ENCODE assay signal across 1 cellular context in the genomic region with DNA sequence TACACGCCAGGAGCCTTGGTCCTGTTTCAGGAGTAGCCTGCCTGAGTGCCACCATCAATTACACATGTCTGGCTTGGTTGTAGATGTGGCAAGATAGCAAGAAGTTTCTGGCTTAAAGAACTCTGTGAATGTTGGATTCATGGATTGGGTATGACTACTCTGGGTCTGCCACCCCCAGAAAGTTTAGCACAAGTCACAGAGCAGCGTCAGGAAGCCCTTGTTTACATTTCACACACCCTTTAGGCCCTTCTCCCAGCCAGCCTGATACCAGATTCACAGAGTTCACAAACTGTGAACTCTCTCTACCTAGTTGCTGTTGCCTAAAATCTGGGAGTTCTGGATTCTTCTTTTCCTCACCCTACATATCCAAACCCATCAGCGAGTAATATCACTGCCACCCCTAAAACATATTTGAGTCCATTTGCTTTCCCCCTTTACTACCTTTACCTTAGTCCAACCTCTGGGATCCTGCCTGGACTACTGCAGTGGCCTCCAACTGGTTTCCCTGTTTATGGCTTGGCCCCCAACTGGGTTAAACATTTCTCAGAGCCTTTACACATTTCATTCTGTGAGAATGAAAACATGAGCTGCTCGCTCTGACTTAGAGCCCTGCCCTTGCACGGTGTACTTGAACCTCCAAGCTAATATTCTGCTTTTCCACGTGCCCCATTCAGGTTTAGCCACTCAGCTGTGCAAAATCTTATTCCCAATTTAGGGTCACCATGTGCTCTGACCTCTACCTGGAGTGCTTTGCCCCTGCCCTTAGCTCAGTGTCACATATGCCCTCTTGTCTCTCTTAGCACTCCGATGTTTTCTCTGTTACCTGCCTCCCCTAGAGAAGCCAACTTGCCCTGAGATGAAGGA.
TF ChIP-seq lines count a peak whose summit lies in the region.

No MANE protein-coding gene starts in this region.

TF ChIP-seq in HepG2, 621 proteins besides CTCF, POLR2A, EP300 and RAD21 (continued from another document and continues in another):
- TF ChIP-seq, protein P1, sequence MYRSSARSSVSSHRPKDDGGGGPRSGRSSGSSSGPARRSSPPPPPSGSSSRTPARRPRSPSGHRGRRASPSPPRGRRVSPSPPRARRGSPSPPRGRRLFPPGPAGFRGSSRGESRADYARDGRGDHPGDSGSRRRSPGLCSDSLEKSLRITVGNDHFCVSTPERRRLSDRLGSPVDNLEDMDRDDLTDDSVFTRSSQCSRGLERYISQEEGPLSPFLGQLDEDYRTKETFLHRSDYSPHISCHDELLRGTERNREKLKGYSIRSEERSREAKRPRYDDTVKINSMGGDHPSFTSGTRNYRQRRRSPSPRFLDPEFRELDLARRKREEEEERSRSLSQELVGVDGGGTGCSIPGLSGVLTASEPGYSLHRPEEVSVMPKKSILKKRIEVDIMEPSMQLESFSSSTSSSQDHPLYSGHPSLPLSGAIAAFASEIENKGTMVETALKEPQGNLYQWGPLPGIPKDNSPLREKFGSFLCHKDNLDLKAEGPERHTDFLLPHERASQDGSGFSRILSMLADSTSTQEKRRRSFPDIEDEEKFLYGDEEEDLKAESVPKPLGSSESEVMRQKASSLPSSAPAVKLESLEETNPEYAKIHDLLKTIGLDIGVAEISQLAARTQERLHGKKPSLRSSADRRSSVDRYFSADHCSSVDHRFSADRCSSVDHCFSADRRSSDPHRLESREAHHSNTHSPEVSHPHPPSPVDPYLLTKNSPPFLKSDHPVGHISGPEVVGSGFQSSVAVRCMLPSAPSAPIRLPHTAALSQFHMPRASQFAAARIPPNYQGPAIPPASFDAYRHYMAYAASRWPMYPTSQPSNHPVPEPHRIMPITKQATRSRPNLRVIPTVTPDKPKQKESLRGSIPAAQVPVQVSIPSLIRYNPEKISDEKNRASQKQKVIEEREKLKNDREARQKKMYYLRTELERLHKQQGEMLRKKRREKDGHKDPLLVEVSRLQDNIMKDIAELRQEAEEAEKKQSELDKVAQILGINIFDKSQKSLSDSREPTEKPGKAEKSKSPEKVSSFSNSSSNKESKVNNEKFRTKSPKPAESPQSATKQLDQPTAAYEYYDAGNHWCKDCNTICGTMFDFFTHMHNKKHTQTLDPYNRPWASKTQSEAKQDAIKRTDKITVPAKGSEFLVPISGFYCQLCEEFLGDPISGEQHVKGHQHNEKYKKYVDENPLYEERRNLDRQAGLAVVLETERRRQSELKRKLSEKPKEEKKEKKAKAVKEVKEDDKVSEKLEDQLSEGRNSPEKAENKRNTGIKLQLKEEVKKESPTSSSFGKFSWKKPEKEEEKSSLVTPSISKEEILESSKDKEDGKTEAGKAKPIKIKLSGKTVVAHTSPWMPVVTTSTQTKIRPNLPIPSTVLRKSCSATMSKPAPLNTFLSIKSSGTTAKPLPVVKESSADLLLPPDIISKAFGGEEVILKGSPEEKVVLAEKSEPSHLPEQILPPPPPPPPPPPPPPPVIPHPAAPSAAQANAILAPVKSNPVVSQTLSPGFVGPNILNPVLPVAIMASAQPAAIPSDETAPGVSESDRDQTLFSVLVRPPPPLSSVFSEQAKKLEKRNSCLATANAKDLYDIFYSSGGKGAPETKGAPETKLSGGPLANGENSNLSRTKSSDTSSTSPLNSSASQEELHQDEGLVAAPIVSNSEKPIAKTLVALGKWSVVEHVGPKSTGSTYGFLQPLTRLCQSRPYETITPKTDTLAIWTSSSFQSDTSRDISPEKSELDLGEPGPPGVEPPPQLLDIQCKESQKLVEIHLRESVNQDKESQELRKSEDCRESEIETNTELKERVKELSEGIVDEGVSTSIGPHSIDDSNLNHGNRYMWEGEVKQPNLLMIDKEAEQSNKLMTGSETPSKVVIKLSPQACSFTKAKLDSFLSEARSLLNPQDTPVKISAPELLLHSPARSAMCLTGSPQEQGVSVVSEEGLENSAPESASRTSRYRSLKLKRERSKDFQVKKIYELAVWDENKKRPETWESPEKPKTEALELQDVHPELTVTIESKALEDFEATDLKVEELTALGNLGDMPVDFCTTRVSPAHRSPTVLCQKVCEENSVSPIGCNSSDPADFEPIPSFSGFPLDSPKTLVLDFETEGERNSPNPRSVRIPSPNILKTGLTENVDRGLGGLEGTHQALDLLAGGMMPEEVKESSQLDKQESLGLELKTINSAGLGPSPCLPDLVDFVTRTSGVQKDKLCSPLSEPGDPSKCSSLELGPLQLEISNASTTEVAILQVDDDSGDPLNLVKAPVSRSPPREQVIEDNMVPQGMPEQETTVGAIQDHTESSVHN (CRISPR knock-in tag; IDR thresholded peaks at IDR 0.05), result no peak
- TF ChIP-seq GATAD2A (CRISPR knock-in tag; IDR thresholded peaks at IDR 0.05), result peak; percentile 58; the same call in 1 of the 2 replicates
- no peak for TF ChIP-seq MIER2 (CRISPR knock-in tag; IDR thresholded peaks at IDR 0.05)
- peak; percentile 32 for TF ChIP-seq FOSL2 (CRISPR knock-in tag; IDR thresholded peaks at IDR 0.05)
- TF ChIP-seq AKAP8 (CRISPR knock-in tag; IDR thresholded peaks at IDR 0.05), result no peak; the same call in 1 of the 2 replicates
- TF ChIP-seq SALL1 (CRISPR knock-in tag; IDR thresholded peaks at IDR 0.05), result peak; percentile 40; the same call in 1 of the 2 replicates
- TF ChIP-seq FOXK2 (IDR thresholded peaks at IDR 0.05), result 0 out of 2 replicates have a peak, but pooled peaks have one; percentile 6
- peak; percentile 8; the same call in 1 of the 2 replicates for TF ChIP-seq ZFX (CRISPR knock-in tag; IDR thresholded peaks at IDR 0.05; ENCODE audit: low read depth)
- no peak for TF ChIP-seq AGO1 (IDR thresholded peaks at IDR 0.05; ENCODE audit: low read depth, low read length, poor library complexity, severe bottlenecking)
- TF ChIP-seq NR0B2 (CRISPR knock-in tag; IDR thresholded peaks at IDR 0.05), result no peak
- TF ChIP-seq ZNF331 (CRISPR knock-in tag; IDR thresholded peaks at IDR 0.05), result peak; percentile 26; the same call in 1 of the 2 replicates
- TF ChIP-seq ZNF703 (CRISPR knock-in tag; IDR thresholded peaks at IDR 0.05; ENCODE audit: borderline replicate concordance), result no peak
- no peak for TF ChIP-seq EED (CRISPR knock-in tag; IDR thresholded peaks at IDR 0.05)
- TF ChIP-seq NFIC (IDR thresholded peaks at IDR 0.05; ENCODE audit: low read length), result 0 out of 2 replicates have a peak, but pooled peaks have one; percentile 20
- TF ChIP-seq ZFP37 (CRISPR knock-in tag; IDR thresholded peaks at IDR 0.05; ENCODE audit: borderline replicate concordance), result peak; percentile 53; the same call in 1 of the 2 replicates
- 0 out of 2 replicates have a peak, but pooled peaks have one; percentile 11 for TF ChIP-seq ZBTB7B (CRISPR knock-in tag; IDR thresholded peaks at IDR 0.05)
- TF ChIP-seq LCORL (IDR thresholded peaks at IDR 0.05), result no peak
- peak; percentile 82; the same call in 1 of the 2 replicates for TF ChIP-seq LCORL (CRISPR knock-in tag; IDR thresholded peaks at IDR 0.05)
- TF ChIP-seq ZNF564 (CRISPR knock-in tag; IDR thresholded peaks at IDR 0.05), result no peak
- peak; percentile 24; the same call in 1 of the 2 replicates for TF ChIP-seq NCOA2 (CRISPR knock-in tag; IDR thresholded peaks at IDR 0.05)
- TF ChIP-seq, protein P2, sequence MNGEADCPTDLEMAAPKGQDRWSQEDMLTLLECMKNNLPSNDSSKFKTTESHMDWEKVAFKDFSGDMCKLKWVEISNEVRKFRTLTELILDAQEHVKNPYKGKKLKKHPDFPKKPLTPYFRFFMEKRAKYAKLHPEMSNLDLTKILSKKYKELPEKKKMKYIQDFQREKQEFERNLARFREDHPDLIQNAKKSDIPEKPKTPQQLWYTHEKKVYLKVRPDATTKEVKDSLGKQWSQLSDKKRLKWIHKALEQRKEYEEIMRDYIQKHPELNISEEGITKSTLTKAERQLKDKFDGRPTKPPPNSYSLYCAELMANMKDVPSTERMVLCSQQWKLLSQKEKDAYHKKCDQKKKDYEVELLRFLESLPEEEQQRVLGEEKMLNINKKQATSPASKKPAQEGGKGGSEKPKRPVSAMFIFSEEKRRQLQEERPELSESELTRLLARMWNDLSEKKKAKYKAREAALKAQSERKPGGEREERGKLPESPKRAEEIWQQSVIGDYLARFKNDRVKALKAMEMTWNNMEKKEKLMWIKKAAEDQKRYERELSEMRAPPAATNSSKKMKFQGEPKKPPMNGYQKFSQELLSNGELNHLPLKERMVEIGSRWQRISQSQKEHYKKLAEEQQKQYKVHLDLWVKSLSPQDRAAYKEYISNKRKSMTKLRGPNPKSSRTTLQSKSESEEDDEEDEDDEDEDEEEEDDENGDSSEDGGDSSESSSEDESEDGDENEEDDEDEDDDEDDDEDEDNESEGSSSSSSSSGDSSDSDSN (CRISPR knock-in tag; IDR thresholded peaks at IDR 0.05), result peak; percentile 46
- peak; percentile 84 for TF ChIP-seq PAXIP1 (CRISPR knock-in tag; conservative IDR thresholded peaks at IDR 0.05)
- 0 out of 2 replicates have a peak, but pooled peaks have one; percentile 43 for TF ChIP-seq RBFOX2 (IDR thresholded peaks at IDR 0.05; ENCODE audit: low read depth, low read length)
- TF ChIP-seq JARID2 (CRISPR knock-in tag; IDR thresholded peaks at IDR 0.05; ENCODE audit: insufficient replicate concordance), result no peak
- TF ChIP-seq ZNF563 (CRISPR knock-in tag; IDR thresholded peaks at IDR 0.05), result no peak
- TF ChIP-seq ZNF567 (CRISPR knock-in tag; IDR thresholded peaks at IDR 0.05; ENCODE audit: borderline replicate concordance), result 0 out of 2 replicates have a peak, but pooled peaks have one; percentile 39
- TF ChIP-seq SMARCC2 (IDR thresholded peaks at IDR 0.05), result no peak
- no peak for TF ChIP-seq MTA3 (CRISPR knock-in tag; IDR thresholded peaks at IDR 0.05)
- 0 out of 2 replicates have a peak, but pooled peaks have one; percentile 9 for TF ChIP-seq KDM6A (CRISPR knock-in tag; IDR thresholded peaks at IDR 0.05; ENCODE audit: low read depth)
- peak; percentile 98 for TF ChIP-seq FOXA3 (CRISPR knock-in tag; IDR thresholded peaks at IDR 0.05)
- TF ChIP-seq NR1H2 (CRISPR knock-in tag; IDR thresholded peaks at IDR 0.05; ENCODE audit: borderline replicate concordance, low read depth), result no peak
- TF ChIP-seq ZKSCAN8 (CRISPR knock-in tag; IDR thresholded peaks at IDR 0.05; ENCODE audit: borderline replicate concordance), result 0 out of 2 replicates have a peak, but pooled peaks have one; percentile 33
- no peak for TF ChIP-seq ATF4 (CRISPR knock-in tag; IDR thresholded peaks at IDR 0.05)
- TF ChIP-seq, protein P3, sequence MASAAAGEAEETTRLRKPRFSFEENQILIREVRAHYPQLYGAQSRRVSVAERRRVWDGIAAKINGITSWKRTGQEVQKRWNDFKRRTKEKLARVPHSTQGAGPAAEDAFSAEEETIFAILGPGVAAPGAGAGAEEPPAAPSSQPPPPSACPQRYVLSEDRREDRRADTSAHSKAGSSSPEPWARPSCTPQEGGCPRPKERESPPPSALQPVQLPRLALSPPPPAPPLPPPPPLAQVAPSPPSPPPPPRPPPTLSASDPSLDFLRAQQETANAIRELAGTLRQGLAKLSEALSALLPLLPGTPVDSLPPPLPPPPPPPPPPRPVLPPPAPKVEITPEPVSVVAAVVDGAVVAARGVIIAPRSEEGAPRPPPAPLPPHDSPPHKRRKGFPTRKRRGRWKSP (CRISPR knock-in tag; IDR thresholded peaks at IDR 0.05), result peak; percentile 50; the same call in 1 of the 2 replicates
- no peak for TF ChIP-seq ZSCAN12 (CRISPR knock-in tag; IDR thresholded peaks at IDR 0.05)
- TF ChIP-seq KDM1A (CRISPR knock-in tag; IDR thresholded peaks at IDR 0.05), result no peak
- peak; percentile 65; the same call in 1 of the 2 replicates for TF ChIP-seq ZNF414 (CRISPR knock-in tag; IDR thresholded peaks at IDR 0.05)
- TF ChIP-seq SPEN (CRISPR knock-in tag; IDR thresholded peaks at IDR 0.05; ENCODE audit: low read depth), result peak; percentile 68
- peak; percentile 23; the same call in 1 of the 2 replicates for TF ChIP-seq ZNF772 (CRISPR knock-in tag; IDR thresholded peaks at IDR 0.05)
